Comparison of ENCODE assay signal across 9 cellular contexts in genomic region chr1:202810193-202810614, GRCh38. TPM values are rescaled to one million over a fixed set of nuclear protein-coding genes. Genes with fewer than 3 reads are reported as not detected.
DNase-seq lines count a peak whose midpoint lies in the region; ATAC-seq and TF ChIP-seq lines count a peak whose summit lies in the region.
"Had no signal": no experiment of that assay in that cellular context is flagged by ENCODE, and none has a peak within 500 bp of the region (broad histone marks: within the 10 kb centered on the region; RNA-seq: fewer than 3 reads in every experiment).

No MANE protein-coding gene starts in this region.

- peak overlapping the region in 1 of 2 experiments; percentile 85 for H3K4ac ChIP-seq in mesenchymal stem cell (ENCODE audit: low read depth in 1 of 2, low read length in 2 of 2)

- H3K4me3 Mint-ChIP-seq in activated naive CD4-positive, alpha-beta T cell treated with anti-CD3 and anti-CD28 coated beads, Interleukin-2, amount 50 U/mL, for 24 hours: peak overlapping the region; percentile 86
- H3K4me3 Mint-ChIP-seq in MCF 10A (ENCODE audit: unreplicated experiment): peak overlapping the region; percentile 81

- H2AK5ac ChIP-seq in mesenchymal stem cell (ENCODE audit: low read length, severe bottlenecking): no peak overlapping the region

- H3K4me3 ChIP-seq in mesenchymal stem cell (ENCODE audit: insufficient read depth in 1 of 2, low read depth in 1 of 2, low read length in 2 of 2): peak overlapping the region; percentile 64 to 97
- H3K4me3 ChIP-seq in upper lobe of left lung: peak overlapping the region; percentile 79 to 94 (median 86)

- H2BK5ac ChIP-seq in mesenchymal stem cell (ENCODE audit: low read depth, low read length, poor library complexity, severe bottlenecking): no peak overlapping the region

- H3K9me3 Mint-ChIP-seq in activated naive CD4-positive, alpha-beta T cell treated with anti-CD3 and anti-CD28 coated beads, Interleukin-2, amount 50 U/mL, for 24 hours: no peaks in the 10 kb centered on the region
- no peaks in the 10 kb centered on the region for H3K9me3 Mint-ChIP-seq in MCF 10A (ENCODE audit: unreplicated experiment)

- no peak for DNase-seq in activated naive CD4-positive, alpha-beta T cell treated with Interleukin-2 at 50 U/mL for 16 hours
- DNase-seq in MCF 10A (ENCODE audit: unreplicated experiment) (no peak), mesenchymal stem cell (no peak), upper lobe of left lung (no peak), globus pallidus (ENCODE audit: low spot score) (no peak), NCI-H1930 (lab: John Stamatoyannopoulos, UW) (no peak)

- no peaks in the 10 kb centered on the region for H3K27me3 Mint-ChIP-seq in activated naive CD4-positive, alpha-beta T cell treated with anti-CD3 and anti-CD28 coated beads, Interleukin-2, amount 50 U/mL, for 24 hours
- H3K27me3 Mint-ChIP-seq in MCF 10A (ENCODE audit: insufficient read depth, unreplicated experiment): no peaks in the 10 kb centered on the region

- POLR2A ChIA-PET in MCF 10A (lab: Yijun Ruan, JAX): interaction anchor here (0.6 to 4.3 kb wide), 58 partner anchors 10 to 518 kb away, joined by 3 to 39 read pairs (median 4); partner anchors contain the start of genes CYB5R1, KLHL12, RABIF and TMEM183A

- H3K18ac ChIP-seq in mesenchymal stem cell (ENCODE audit: low read depth in 1 of 2, low read length in 2 of 2): peak overlapping the region in 1 of 2 experiments; percentile 43

- H3K23ac ChIP-seq in mesenchymal stem cell (ENCODE audit: low read length in 2 of 2): no peak overlapping the region

- TF ChIP-seq POLR2A in upper lobe of left lung (IDR thresholded peaks at IDR 0.05): no peak

- no peak for ATAC-seq in upper lobe of left lung (ENCODE audit: low FRiP score in 2 of 2)
- no peak for ATAC-seq in HG03175 (IDR thresholded peaks at IDR 0.05; ENCODE audit: unreplicated experiment)

- H2BK15ac ChIP-seq in mesenchymal stem cell (ENCODE audit: low read depth, poor library complexity, severe bottlenecking): no peak overlapping the region

- no peak overlapping the region for H2BK120ac ChIP-seq in mesenchymal stem cell (ENCODE audit: low read depth, low read length)

- CTCF ChIA-PET in MCF 10A (lab: Yijun Ruan, JAX): interaction anchor here (0.6 to 1.4 kb wide), 7 partner anchors 11 to 497 kb away, joined by 3 to 4 read pairs (median 3); no protein-coding TSS in a partner anchor

- H2AFZ ChIP-seq in mesenchymal stem cell (ENCODE audit: low read depth, low read length): peak overlapping the region; percentile 15

- intact Hi-C loops in MCF 10A (cut with micrococcal nuclease): loop anchor here (1.0 kb wide), 1 partner anchor 79 kb away; the partner anchor contains the start of gene RABIF

- no peak overlapping the region for H3K14ac ChIP-seq in mesenchymal stem cell (ENCODE audit: low read length in 2 of 2)

- H3K27ac Mint-ChIP-seq in activated naive CD4-positive, alpha-beta T cell treated with anti-CD3 and anti-CD28 coated beads, Interleukin-2, amount 50 U/mL, for 24 hours: peak overlapping the region; percentile 87
- H3K27ac Mint-ChIP-seq in MCF 10A (ENCODE audit: low read depth, unreplicated experiment): peak overlapping the region; percentile 65

- peaks cover 11% of the 10 kb centered on the region for H3K79me1 ChIP-seq in mesenchymal stem cell (replicated peaks; ENCODE audit: low read length, poor library complexity, severe bottlenecking)

- H3K9ac ChIP-seq in mesenchymal stem cell (ENCODE audit: low read length): peak overlapping the region; percentile 93

- H4K91ac ChIP-seq in mesenchymal stem cell (ENCODE audit: low read length): no peak overlapping the region

- TF ChIP-seq EP300 in upper lobe of left lung (IDR thresholded peaks at IDR 0.05): no peak

- H3K36me3 ChIP-seq in mesenchymal stem cell (ENCODE audit: control insufficient read depth in 1 of 2, insufficient read depth in 2 of 2, low read depth in 1 of 2, low read length in 2 of 2): no peaks in the 10 kb centered on the region
- H3K36me3 ChIP-seq in upper lobe of left lung: no peaks in the 10 kb centered on the region

- H4K8ac ChIP-seq in mesenchymal stem cell (ENCODE audit: low read length): peak overlapping the region; percentile 16

- H3K27ac ChIP-seq in mesenchymal stem cell (ENCODE audit: low read length, poor library complexity, severe bottlenecking): peak overlapping the region; percentile 39
- H3K27ac ChIP-seq in upper lobe of left lung: peak overlapping the region; percentile 80 to 92 (median 88)

- TF ChIP-seq CTCF in MCF 10A (IDR thresholded peaks at IDR 0.05; ENCODE audit: unreplicated experiment): no peak
- no peak for TF ChIP-seq CTCF in upper lobe of left lung (IDR thresholded peaks at IDR 0.05)

- H3K4me1 ChIP-seq in mesenchymal stem cell (ENCODE audit: control insufficient read depth, insufficient read depth, low read depth, low read length) (peaks cover 15% of the 10 kb centered on the region), upper lobe of left lung (peaks cover 18 to 42% (median 26%) of the 10 kb centered on the region in 4 donors)

- H3K9me3 ChIP-seq in mesenchymal stem cell (ENCODE audit: control insufficient read depth, low read length): no peaks in the 10 kb centered on the region
- no peaks in the 10 kb centered on the region for H3K9me3 ChIP-seq in upper lobe of left lung

- H3K36me3 Mint-ChIP-seq in activated naive CD4-positive, alpha-beta T cell treated with anti-CD3 and anti-CD28 coated beads, Interleukin-2, amount 50 U/mL, for 24 hours: peaks cover 2% of the 10 kb centered on the region
- peaks cover 8% of the 10 kb centered on the region for H3K36me3 Mint-ChIP-seq in MCF 10A (ENCODE audit: insufficient read depth, unreplicated experiment)

- H3K27me3 ChIP-seq in mesenchymal stem cell (ENCODE audit: control insufficient read depth in 1 of 2, insufficient read depth in 1 of 2, low read length in 2 of 2) (no peaks in the 10 kb centered on the region), upper lobe of left lung (no peaks in the 10 kb centered on the region)

- no peak overlapping the region for H2BK12ac ChIP-seq in mesenchymal stem cell (ENCODE audit: low read length in 2 of 2)

- WGBS in mesenchymal stem cell: 13% methylated on average over 9 of the region's 13 CpGs
- 9 to 11% methylated on average over 11 to 13 of the region's 13 CpGs for WGBS in upper lobe of left lung, 2 donors

- H3K4me1 Mint-ChIP-seq in activated naive CD4-positive, alpha-beta T cell treated with anti-CD3 and anti-CD28 coated beads, Interleukin-2, amount 50 U/mL, for 24 hours: peaks cover 42% of the 10 kb centered on the region
- peaks cover 39% of the 10 kb centered on the region for H3K4me1 Mint-ChIP-seq in MCF 10A (ENCODE audit: insufficient read depth, unreplicated experiment)

- peak overlapping the region; percentile 35 for H3K4me2 ChIP-seq in mesenchymal stem cell (ENCODE audit: low read length, poor library complexity, severe bottlenecking)

- BruUV-seq in MCF 10A (replicated peaks; lab: Mats Ljungman, UMichigan): no TSS peak

RNA-seq across cellular contexts. Expression of gene PCAT6, which starts 0.6 kb away (rescaled TPM):
- total RNA-seq in MCF 10A (2022) (3.2 and 5.4 TPM in 2 replicates), upper lobe of left lung (1 to 10 TPM in 3 of 6 donors, under 1 TPM in 1, not detected in 2; 0.86 to 3.8 (median 1.6) TPM)
- polyA plus RNA-seq in mesenchymal stem cell (2013, experiment 1 of 2): 9.8 TPM
- polyA plus RNA-seq in mesenchymal stem cell (2013, experiment 2 of 2): 9.7 TPM
- total RNA-seq: temporal lobe had no signal

RNA-seq across cellular contexts. Expression of gene KDM5B, which starts 2.0 kb away (rescaled TPM):
- total RNA-seq in MCF 10A (2022) (180 and 203 TPM in 2 replicates), upper lobe of left lung (100 to 1,000 TPM in 1 of 6 donors, 10 to 100 TPM in 5; 42.2 to 102 (median 51.6) TPM)
- 35.8 TPM for polyA plus RNA-seq in mesenchymal stem cell (2013, experiment 1 of 2)
- polyA plus RNA-seq in mesenchymal stem cell (2013, experiment 2 of 2): 33.6 TPM
